ENCODE assay signal across 8 cellular contexts in the genomic region with DNA sequence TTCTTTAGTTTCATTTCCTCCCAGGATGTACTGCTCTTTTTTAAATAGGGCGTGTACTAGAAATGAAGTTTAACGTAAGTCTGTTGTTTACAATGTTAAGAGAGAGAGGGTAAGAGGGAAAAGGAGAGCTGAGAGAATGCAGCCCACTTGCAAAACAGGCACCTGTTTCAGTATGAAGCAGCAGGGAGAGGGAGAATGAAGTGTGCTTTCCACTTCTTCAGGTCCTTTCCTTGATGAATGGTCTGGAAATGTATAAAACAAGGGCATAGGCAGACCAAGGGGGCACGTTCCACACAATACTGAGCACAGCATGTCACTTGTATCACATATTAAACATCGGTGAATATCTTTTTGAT. TPM values are rescaled to one million over a fixed set of nuclear protein-coding genes. Genes with fewer than 3 reads are reported as not detected.
DNase-seq lines count a peak whose midpoint lies in the region; ATAC-seq lines count a peak whose summit lies in the region.

No MANE protein-coding gene starts in this region.

- DNase-seq in Ammon's horn (ENCODE audit: low spot score) (peak; percentile 11), left cardiac atrium (no peak)
- DNase-seq in activated naive CD4-positive, alpha-beta T cell treated with Interleukin-2 at 50 U/mL for 16 hours, result peak; percentile 22
- peak; percentile 22 for DNase-seq in stimulated activated CD4-positive, alpha-beta T cell treated with anti-CD3 and anti-CD28 coated beads, Interleukin-1b, Interleukin-23, amount 100 ng/mL, for 48 hours
- no peak for DNase-seq in effector CD8-positive, alpha-beta T cell (lab: John Stamatoyannopoulos, UW)

- intact Hi-C loops in left cardiac atrium (cut with DNase I), result loop anchor here in 1 of 2 donors (5.0 kb wide), 1 partner anchor 35 kb away; no protein-coding TSS in a partner anchor

- ATAC-seq in GM19043 (IDR thresholded peaks at IDR 0.05; ENCODE audit: low read depth, unreplicated experiment), result peak; percentile 52
- peak; percentile 53 for ATAC-seq in HG03565 (IDR thresholded peaks at IDR 0.05; ENCODE audit: unreplicated experiment)
- no peak for ATAC-seq in GM21360 (IDR thresholded peaks at IDR 0.05; ENCODE audit: unreplicated experiment)
- no peak for ATAC-seq in left cardiac atrium

RNA-seq across cellular contexts. Expression of a gene that starts 2.0 kb away (rescaled TPM):
- total RNA-seq in left cardiac atrium, result 1 to 10 TPM; 2.0 to 2.7 TPM

Comparison
In these comparisons a context has a peak if more than half of its experiments do, and no peak if none do; other contexts are left out.
1. DNase-seq: peak in Ammon's horn (single experiment), activated naive CD4-positive, alpha-beta T cell treated with Interleukin-2 at 50 U/mL for 16 hours (single experiment) and stimulated activated CD4-positive, alpha-beta T cell treated with anti-CD3 and anti-CD28 coated beads, Interleukin-1b, Interleukin-23, amount 100 ng/mL, for 48 hours (single experiment); none in effector CD8-positive, alpha-beta T cell (single experiment) and left cardiac atrium (single experiment).
2. ATAC-seq: peak in GM19043 (single experiment) and HG03565 (single experiment); none in GM21360 (single experiment) and left cardiac atrium (0 of 2).